In the genomic region with DNA sequence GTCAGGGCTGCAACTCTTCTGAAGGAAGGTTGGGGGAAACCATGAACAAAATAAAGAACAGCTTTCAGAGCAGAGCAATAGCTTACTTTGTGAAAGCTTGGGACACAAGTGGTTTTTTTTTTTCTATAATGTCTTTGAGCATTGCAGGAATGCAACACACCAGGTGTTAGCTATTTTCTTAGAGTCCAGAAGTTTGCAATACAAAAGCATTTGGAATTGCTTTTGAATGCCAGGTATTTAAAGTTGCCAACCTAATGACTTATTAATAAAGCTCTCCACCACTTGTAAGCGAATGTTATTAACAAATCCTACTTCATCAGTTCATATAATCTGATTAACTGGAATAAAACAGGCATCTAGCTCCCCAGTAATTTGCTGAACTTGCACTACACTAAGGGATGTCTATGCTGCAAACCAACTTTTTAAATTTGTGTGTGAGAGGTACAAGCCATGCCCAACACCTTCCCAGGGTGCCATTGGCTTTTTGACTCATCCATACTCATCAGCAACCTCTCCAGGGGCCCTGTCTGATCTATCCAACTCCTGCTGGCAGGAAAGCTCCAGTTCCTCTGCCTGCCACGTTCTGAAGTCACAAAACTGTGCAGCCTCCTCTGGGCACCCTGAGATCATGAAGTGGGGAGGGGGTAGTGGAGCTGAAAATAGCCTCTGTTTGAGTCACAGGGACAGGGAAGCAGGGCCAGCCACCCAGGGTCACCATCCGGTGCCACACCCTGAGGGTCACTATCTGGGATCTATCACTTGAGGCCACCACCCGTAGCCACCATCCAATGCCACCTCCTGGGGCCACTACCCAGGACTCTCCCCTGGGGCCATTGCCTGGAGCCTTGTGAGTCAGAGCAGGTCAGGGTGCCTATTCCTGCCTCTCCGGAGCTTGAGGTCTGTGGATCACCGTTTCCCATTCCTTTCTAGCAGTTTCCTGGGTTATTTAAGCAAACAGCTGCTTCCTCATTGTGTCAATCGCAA, we compare ENCODE assay signal across 15 cellular contexts.
DNase-seq lines count a peak whose midpoint lies in the region; ATAC-seq lines count a peak whose summit lies in the region.
"Had no signal": no experiment of that assay in that cellular context is flagged by ENCODE, and none has a peak within 500 bp of the region (broad histone marks: within the 10 kb centered on the region; RNA-seq: fewer than 3 reads in every experiment).

No MANE protein-coding gene starts in this region.

- no peaks in the 10 kb centered on the region for H3K79me1 ChIP-seq in mesendoderm (ENCODE audit: low read length)

- H3K27ac ChIP-seq in mesendoderm (ENCODE audit: low read depth, low read length) = no peak overlapping the region
- H3K27ac ChIP-seq: lower lobe of right lung had no signal

- H3K18ac ChIP-seq in mesendoderm (ENCODE audit: low read length) = no peak overlapping the region

- H3K4me2 ChIP-seq in mesendoderm (ENCODE audit: low read length) = no peak overlapping the region

- peaks cover 2% of the 10 kb centered on the region for H3K4me1 ChIP-seq in mesendoderm (ENCODE audit: control insufficient read depth, low read depth, low read length)

- no CpG with 5 or more reads among the region's 7 CpGs for WGBS in mesendoderm (ENCODE audit: extremely low coverage, insufficient coverage, low lambda C conversion rate)

- no peak overlapping the region for H3K23ac ChIP-seq in mesendoderm (ENCODE audit: low read length)

- no peak for ATAC-seq in HG02571 (IDR thresholded peaks at IDR 0.05; ENCODE audit: unreplicated experiment)
- no peak for ATAC-seq in GM18867 (IDR thresholded peaks at IDR 0.05; ENCODE audit: unreplicated experiment)
- ATAC-seq in activated CD4-positive, CD25-positive, alpha-beta regulatory T cell treated with anti-CD3 and anti-CD28 coated beads, Interleukin-2, amount 50 U/mL, for 24 hours = no peak

- H3K36me3 ChIP-seq in mesendoderm (ENCODE audit: control insufficient read depth, insufficient read depth, low read length) = no peaks in the 10 kb centered on the region
- H3K36me3 ChIP-seq: lower lobe of right lung had no signal

- no peak overlapping the region for H4K5ac ChIP-seq in mesendoderm (ENCODE audit: low read length)

- DNase-seq in ELF-1 (ENCODE audit: low read depth, low spot score) (peak; percentile 32), LHCN-M2 (ENCODE audit: low read depth) (peak; percentile 78), dermis blood vessel endothelial cell (peak; percentile 41), mesendoderm (peak; percentile 11), globus pallidus (ENCODE audit: low spot score) (no peak)
- DNase-seq: activated CD8-positive, alpha-beta memory T cell treated with anti-CD3 and anti-CD28 coated beads for 24 hours; activated gamma-delta T cell; CD4-positive, alpha-beta T cell; KBM-7; lower lobe of right lung; NCI-H187 treated with DMSO at 0.1 percent for 48 hours; SHP77 had no signal

- H2AK5ac ChIP-seq in mesendoderm (ENCODE audit: low read length) = no peak overlapping the region

- no peak overlapping the region for H2BK120ac ChIP-seq in mesendoderm (ENCODE audit: low read depth, low read length)

- H3K56ac ChIP-seq in mesendoderm (ENCODE audit: low read length) = no peak overlapping the region

- no peak overlapping the region for H2BK5ac ChIP-seq in mesendoderm (ENCODE audit: low read length)

- H2BK15ac ChIP-seq in mesendoderm (replicated peaks; ENCODE audit: low read depth) = no peak overlapping the region

- no peaks in the 10 kb centered on the region for H3K79me2 ChIP-seq in mesendoderm (ENCODE audit: control insufficient read depth, insufficient read depth, low read length)

- H3K27me3 ChIP-seq in mesendoderm (ENCODE audit: insufficient read depth, low read length, poor library complexity) = no peaks in the 10 kb centered on the region

- H3K4me3 ChIP-seq in mesendoderm (ENCODE audit: low read length) = no peak overlapping the region
- H3K4me3 ChIP-seq: lower lobe of right lung had no signal

- no peak overlapping the region for H3K4ac ChIP-seq in mesendoderm (ENCODE audit: low read depth, low read length)

- H4K8ac ChIP-seq in mesendoderm (ENCODE audit: low read depth, low read length) = no peak overlapping the region

- H3K9ac ChIP-seq in mesendoderm (ENCODE audit: low read length) = no peak overlapping the region
